8 cellular contexts compared by ENCODE assay signal in the genomic region with DNA sequence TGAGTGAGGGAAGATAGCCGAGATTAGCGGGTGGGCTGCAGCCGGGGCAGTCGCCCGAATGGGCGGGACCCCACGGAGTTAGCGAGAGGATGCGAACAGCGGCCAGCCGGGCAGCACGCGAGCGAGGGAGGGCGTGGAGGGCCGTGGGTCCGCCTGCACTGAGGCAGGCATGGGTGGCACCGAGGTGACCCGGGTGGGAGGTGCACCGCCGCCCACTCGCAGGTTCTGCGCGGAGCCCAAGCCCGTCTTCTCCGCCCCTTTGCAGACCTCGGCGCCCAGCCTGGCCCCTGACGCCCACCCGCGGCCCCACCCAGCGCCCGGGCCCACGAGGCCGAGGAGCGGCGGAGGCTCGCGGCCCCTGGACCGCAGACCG.
A peak's percentile ranks its signal among the peaks of the same experiment; 100 is the strongest.
DNase-seq lines count a peak whose midpoint lies in the region; ATAC-seq and TF ChIP-seq lines count a peak whose summit lies in the region.
"Not testable (repeated sequence)": the region's sequence is repeated elsewhere in the genome, so short reads cannot be mapped to it uniquely, and the experiment has no call there.

No MANE protein-coding gene starts in this region.

- not testable (repeated sequence) for H3K79me2 ChIP-seq in DOHH2 (ENCODE audit: control insufficient read depth, low read length)

- TF ChIP-seq CTCF in DOHH2 (IDR thresholded peaks at IDR 0.05; ENCODE audit: low read depth, low read length, poor library complexity, severe bottlenecking); coronary artery (IDR thresholded peaks at IDR 0.05); mucosa of descending colon (IDR thresholded peaks at IDR 0.05); thoracic aorta (IDR thresholded peaks at IDR 0.05): not testable (repeated sequence)

- H3F3A ChIP-seq in DOHH2 (ENCODE audit: control insufficient read depth, insufficient read depth) = not testable (repeated sequence)

- not testable (repeated sequence) for H3K4me1 ChIP-seq in DOHH2 (ENCODE audit: control insufficient read depth, low read length); mucosa of descending colon (ENCODE audit: low read depth); thoracic aorta (ENCODE audit: control insufficient read depth in 1 of 2, low read depth in 2 of 2)

- not testable (repeated sequence) for H3K27ac ChIP-seq in DOHH2 (ENCODE audit: low read depth, low read length); coronary artery; thoracic aorta

- H3K4me3 ChIP-seq in DOHH2 (ENCODE audit: low read length) (peak overlapping the region; percentile 44; the same call in 1 of the 2 replicates), coronary artery (peak overlapping the region; percentile 66), thoracic aorta (peak overlapping the region; percentile 47)
- not testable (repeated sequence) for H3K4me3 ChIP-seq in mucosa of descending colon

- H3K36me3 ChIP-seq in DOHH2 (ENCODE audit: control insufficient read depth, low read length); mucosa of descending colon (ENCODE audit: low read depth); thoracic aorta: not testable (repeated sequence)

- not testable (repeated sequence) for H3K9me2 ChIP-seq in DOHH2 (replicated peaks; ENCODE audit: control insufficient read depth, low read length)

- not testable (repeated sequence) for H3K9me3 ChIP-seq in DOHH2 (ENCODE audit: control insufficient read depth, insufficient read depth, low read length); mucosa of descending colon; thoracic aorta

- H3K27me3 ChIP-seq in DOHH2 (ENCODE audit: control insufficient read depth, low read length); thoracic aorta (replicated peaks; ENCODE audit: insufficient read depth): not testable (repeated sequence)

- peak; percentile 37 for ATAC-seq in GM19452 (IDR thresholded peaks at IDR 0.05; ENCODE audit: unreplicated experiment)
- peak; percentile 25 for ATAC-seq in HG02678 (IDR thresholded peaks at IDR 0.05; ENCODE audit: unreplicated experiment)
- peak; percentile 21 for ATAC-seq in HG03457 (IDR thresholded peaks at IDR 0.05; ENCODE audit: unreplicated experiment)
- ATAC-seq in mucosa of descending colon = peak; percentile 15
- not testable (repeated sequence) for ATAC-seq in thoracic aorta (ENCODE audit: insufficient number of reproducible peaks, low FRiP score, low read depth)

- peak overlapping the region; percentile 55; the same call in 1 of the 2 replicates for H3K4me2 ChIP-seq in DOHH2 (ENCODE audit: low read length)

- not testable (repeated sequence) for H4K20me1 ChIP-seq in DOHH2 (ENCODE audit: control insufficient read depth, insufficient read depth, low read depth, low read length)

- intact Hi-C loops in mucosa of descending colon (cut with DNase I, micrococcal nuclease) = not testable (repeated sequence)

- peak; percentile 28 for DNase-seq in activated CD4-positive, CD25-positive, alpha-beta regulatory T cell treated with anti-CD3 and anti-CD28 coated beads, Interleukin-2, amount 50 U/mL, for 72 hours
- DNase-seq in coronary artery (ENCODE audit: low spot score); thoracic aorta (ENCODE audit: low spot score): not testable (repeated sequence)
- DNase-seq in mucosa of descending colon = peak in 1 of 3 donors; percentile 25
